In genomic region chr11:83252941-83253340, GRCh38 we compare ENCODE assay signal across 1 cellular context.
TF ChIP-seq lines count a peak whose summit lies in the region.

No MANE protein-coding gene starts in this region.

TF ChIP-seq in liver, 16 proteins besides CTCF, POLR2A, EP300 and RAD21 (continued from another document):
- TF ChIP-seq REST (IDR thresholded peaks at IDR 0.05) (no peak), FOXA2 (IDR thresholded peaks at IDR 0.05) (peak; percentile 33), NR2F2 (IDR thresholded peaks at IDR 0.05) (peak; percentile 65), FOXA1 (IDR thresholded peaks at IDR 0.05) (no peak)
TF ChIP-seq in liver: peak in this region for 6.
